In the genomic region with DNA sequence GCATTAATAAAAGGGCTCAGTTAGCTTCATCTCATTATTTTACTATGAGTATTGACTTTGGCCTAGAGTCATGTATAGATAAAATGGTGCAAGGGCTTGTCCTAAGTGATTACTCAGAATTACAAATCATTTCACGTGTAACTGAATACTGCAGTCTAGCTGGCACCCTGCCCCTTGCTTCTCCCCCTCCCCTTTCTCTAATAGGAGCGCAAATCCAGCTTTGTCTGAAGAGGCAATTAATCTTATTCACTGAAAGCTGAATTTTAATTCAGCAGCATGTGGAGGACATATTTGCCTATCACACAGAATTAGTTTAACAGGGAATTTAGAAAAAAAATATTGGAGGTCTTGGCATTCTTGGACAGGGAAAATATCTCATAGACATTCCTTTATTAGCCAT, we compare ENCODE assay signal across 15 cellular contexts.
DNase-seq lines count a peak whose midpoint lies in the region; ATAC-seq and TF ChIP-seq lines count a peak whose summit lies in the region.
"Had no signal": no experiment of that assay in that cellular context is flagged by ENCODE, and none has a peak within 500 bp of the region (broad histone marks: within the 10 kb centered on the region; RNA-seq: fewer than 3 reads in every experiment).

No MANE protein-coding gene starts in this region.

- H3K4me1 Mint-ChIP-seq in CD14-positive monocyte, result no peaks in the 10 kb centered on the region

- ATAC-seq in GM21381 (IDR thresholded peaks at IDR 0.05; ENCODE audit: unreplicated experiment) (no peak), GM18868 (IDR thresholded peaks at IDR 0.05; ENCODE audit: unreplicated experiment) (no peak)
- ATAC-seq: gastroesophageal sphincter had no signal

- H3K36me3 ChIP-seq in BE2C, result no peaks in the 10 kb centered on the region
- H3K36me3 ChIP-seq: gastroesophageal sphincter had no signal

- H3K27me3 Mint-ChIP-seq in CD14-positive monocyte (ENCODE audit: low read depth in 3 of 3), result no peaks in the 10 kb centered on the region
- H3K27me3 Mint-ChIP-seq: activated naive CD8-positive, alpha-beta T cell had no signal

- H3K27ac Mint-ChIP-seq in CD14-positive monocyte, result no peak overlapping the region
- H3K27ac Mint-ChIP-seq: activated naive CD8-positive, alpha-beta T cell had no signal

- H3K4me3 Mint-ChIP-seq in CD14-positive monocyte, result no peak overlapping the region
- H3K4me3 Mint-ChIP-seq: activated naive CD8-positive, alpha-beta T cell had no signal

- no peaks in the 10 kb centered on the region for H3K36me3 Mint-ChIP-seq in CD14-positive monocyte
- H3K36me3 Mint-ChIP-seq: activated naive CD8-positive, alpha-beta T cell had no signal

- TF ChIP-seq CTCF in BE2C (IDR thresholded peaks at IDR 0.05; ENCODE audit: low read depth, low read length) (no peak), cardiac fibroblast (IDR thresholded peaks at IDR 0.05; ENCODE audit: low read depth, low read length) (no peak), CD14-positive monocyte (IDR thresholded peaks at IDR 0.05) (no peak)

- no peaks in the 10 kb centered on the region for H3K9me3 ChIP-seq in BE2C
- H3K9me3 ChIP-seq: gastroesophageal sphincter had no signal

- intact Hi-C loops in CD14-positive monocyte (cut with micrococcal nuclease), result no loop called here

- peaks cover 0 to 3% (median 2%) of the 10 kb centered on the region in 7 donors for H3K9me3 Mint-ChIP-seq in CD14-positive monocyte

- H3K4me1 ChIP-seq in BE2C, result peaks cover 27% of the 10 kb centered on the region
- H3K4me1 ChIP-seq: gastroesophageal sphincter had no signal

- DNase-seq in BE2C (peak; percentile 47), NCI-H1092 (lab: John Stamatoyannopoulos, UW) (peak; percentile 10), NCI-H526 (lab: John Stamatoyannopoulos, UW) (peak; percentile 40 to 52), cardiac fibroblast (ENCODE audit: low read depth in 2 of 2) (peak; percentile 7 to 26), CD14-positive monocyte (ENCODE audit: low spot score) (no peak), DMS114 treated with DMSO at 0.1 percent for 48 hours (lab: John Stamatoyannopoulos, UW; ENCODE audit: unreplicated experiment) (no peak)
- DNase-seq: AML-193; GF-D8; NCI-H1930; stimulated activated CD4-positive, alpha-beta T cell treated with anti-CD3 and anti-CD28 coated beads, Interleukin-4, amount 100 ng/mL, for 4 hours; stimulated activated naive CD4-positive, alpha-beta T cell had no signal

- H3K4me3 ChIP-seq in BE2C (ENCODE audit: low read depth, low read length), result no peak overlapping the region
- no peak overlapping the region for H3K4me3 ChIP-seq in cardiac fibroblast (replicated peaks in 1 of 2; ENCODE audit: low read depth in 2 of 2, low read length in 2 of 2)
- H3K4me3 ChIP-seq: gastroesophageal sphincter had no signal

- no peaks in the 10 kb centered on the region for H3K27me3 ChIP-seq in BE2C
- H3K27me3 ChIP-seq: gastroesophageal sphincter had no signal

Comparison
In these comparisons a context has a peak if more than half of its experiments do, and no peak if none do; other contexts are left out.
1. DNase-seq: peak in BE2C (single experiment), NCI-H1092 (single experiment), NCI-H526 (2 of 2) and cardiac fibroblast (2 of 2); none in CD14-positive monocyte (single experiment) and DMS114 treated with DMSO at 0.1 percent for 48 hours (single experiment).